ENCODE assay signal across 1 cellular context in the genomic region with DNA sequence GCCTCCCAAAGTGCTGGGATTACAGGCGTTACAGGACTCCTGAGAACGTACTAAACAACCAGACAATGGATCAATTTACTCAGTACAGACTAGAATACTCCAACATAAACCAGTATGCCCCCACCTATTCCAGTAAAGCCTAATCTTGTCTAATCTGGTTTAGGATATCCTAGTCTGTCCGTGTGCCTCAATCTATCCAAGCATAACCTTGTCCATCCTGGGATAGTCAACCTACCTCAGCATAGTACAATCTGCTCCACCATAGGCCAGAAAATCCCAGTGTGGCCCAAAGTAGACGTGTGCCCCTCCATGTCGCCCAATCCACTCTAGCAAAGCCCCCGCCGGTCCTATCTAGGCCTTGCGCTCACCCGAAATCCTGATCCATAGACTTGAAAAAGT.
TF ChIP-seq lines count a peak whose summit lies in the region.

No MANE protein-coding gene starts in this region.

TF ChIP-seq in H1, 55 proteins besides CTCF, POLR2A, EP300 and RAD21:
- TF ChIP-seq YY1 (IDR thresholded peaks at IDR 0.05; ENCODE audit: low read depth, low read length) (no peak), EGR1 (IDR thresholded peaks at IDR 0.05; ENCODE audit: borderline replicate concordance, low read depth, low read length) (no peak), CEBPB (IDR thresholded peaks at IDR 0.05; ENCODE audit: low read depth, low read length) (no peak), BRCA1 (IDR thresholded peaks at IDR 0.05; ENCODE audit: low read depth, low read length) (no peak), GTF2F1 (IDR thresholded peaks at IDR 0.05; ENCODE audit: borderline replicate concordance, low read depth, low read length) (no peak), SRF (IDR thresholded peaks at IDR 0.05; ENCODE audit: low read depth, low read length) (no peak), SIRT6 (IDR thresholded peaks at IDR 0.05; ENCODE audit: low read length) (no peak), CTBP2 (IDR thresholded peaks at IDR 0.05; ENCODE audit: borderline replicate concordance, insufficient read depth, insufficient read length, low read length) (no peak), GABPA (IDR thresholded peaks at IDR 0.05; ENCODE audit: borderline replicate concordance, insufficient read depth, low read length) (no peak), PHF8 (conservative IDR thresholded peaks at IDR 0.05; ENCODE audit: low read depth, low read length) (no peak)
- TF ChIP-seq, protein P1, sequence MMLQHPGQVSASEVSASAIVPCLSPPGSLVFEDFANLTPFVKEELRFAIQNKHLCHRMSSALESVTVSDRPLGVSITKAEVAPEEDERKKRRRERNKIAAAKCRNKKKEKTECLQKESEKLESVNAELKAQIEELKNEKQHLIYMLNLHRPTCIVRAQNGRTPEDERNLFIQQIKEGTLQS (IDR thresholded peaks at IDR 0.05; ENCODE audit: insufficient read depth, low read depth, low read length) = no peak
- TF ChIP-seq, protein P2, sequence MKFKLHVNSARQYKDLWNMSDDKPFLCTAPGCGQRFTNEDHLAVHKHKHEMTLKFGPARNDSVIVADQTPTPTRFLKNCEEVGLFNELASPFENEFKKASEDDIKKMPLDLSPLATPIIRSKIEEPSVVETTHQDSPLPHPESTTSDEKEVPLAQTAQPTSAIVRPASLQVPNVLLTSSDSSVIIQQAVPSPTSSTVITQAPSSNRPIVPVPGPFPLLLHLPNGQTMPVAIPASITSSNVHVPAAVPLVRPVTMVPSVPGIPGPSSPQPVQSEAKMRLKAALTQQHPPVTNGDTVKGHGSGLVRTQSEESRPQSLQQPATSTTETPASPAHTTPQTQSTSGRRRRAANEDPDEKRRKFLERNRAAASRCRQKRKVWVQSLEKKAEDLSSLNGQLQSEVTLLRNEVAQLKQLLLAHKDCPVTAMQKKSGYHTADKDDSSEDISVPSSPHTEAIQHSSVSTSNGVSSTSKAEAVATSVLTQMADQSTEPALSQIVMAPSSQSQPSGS (IDR thresholded peaks at IDR 0.05; ENCODE audit: low read length) = no peak
